ENCODE assay signal across 32 cellular contexts in the genomic region with DNA sequence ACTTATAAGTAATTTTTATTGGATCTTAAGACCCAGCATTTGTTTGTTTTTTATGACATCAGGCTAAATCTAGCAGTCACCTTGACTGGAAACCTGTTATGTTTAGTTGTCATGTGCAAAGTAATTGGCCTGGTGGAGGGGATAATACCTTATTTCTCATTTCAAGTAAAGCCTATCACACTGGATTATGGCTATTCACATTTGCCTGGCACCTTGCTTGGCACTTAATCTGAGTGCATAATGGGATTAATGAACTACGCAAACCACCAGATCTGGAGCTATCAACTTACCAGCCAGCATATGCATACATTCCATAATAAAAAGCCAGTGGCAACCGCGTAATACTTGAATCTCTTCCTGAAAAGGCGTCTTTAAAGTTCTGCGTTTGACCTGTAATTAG.
"Had no signal": no experiment of that assay in that cellular context is flagged by ENCODE, and none has a peak within 500 bp of the region (broad histone marks: within the 10 kb centered on the region; RNA-seq: fewer than 3 reads in every experiment).

No MANE protein-coding gene starts in this region.

- H3K9me3 ChIP-seq: ascending aorta, breast epithelium, MG63, SJSA1, SK-N-SH had no signal

- H3K4me3 Mint-ChIP-seq: activated CD4-positive, alpha-beta T cell treated with anti-CD3 and anti-CD28 coated beads, Interleukin-2, amount 10 ng/mL, durations not matched to agents 24 days and 14 days; activated CD8-positive, alpha-beta T cell treated with anti-CD3 and anti-CD28 coated beads for 36 hours; activated naive CD4-positive, alpha-beta T cell treated with anti-CD3 and anti-CD28 coated beads, Interleukin-2, amount 50 U/mL, for 24 hours; activated naive CD8-positive, alpha-beta T cell treated with anti-CD3 and anti-CD28 coated beads, Interleukin-2, amount 10 ng/mL, durations not matched to agents 7 days and 5 days; activated T-cell treated with anti-CD3 and anti-CD28 coated beads, Interleukin-2, amount 50 U/mL, for 24 hours; T-helper 1 cell treated with Interleukin-12 subunit alpha and Interleukin-12 subunit beta and Interleukin-4 antibody, amounts not matched to agents 30 μg/mL and 1 μg/mL, for 36 hours; T-helper 2 cell treated with Interferon-gamma antibody and Interleukin-4, amounts not matched to agents 5 μg/mL and 100 μg/mL, for 36 hours had no signal

- H3K4me1 Mint-ChIP-seq: activated naive CD4-positive, alpha-beta T cell treated with anti-CD3 and anti-CD28 coated beads, Interleukin-2, amount 50 U/mL, for 24 hours; activated naive CD8-positive, alpha-beta T cell treated with anti-CD3 and anti-CD28 coated beads, Interleukin-2, amount 10 ng/mL, durations not matched to agents 7 days and 5 days had no signal

- H3K27ac Mint-ChIP-seq: activated CD4-positive, alpha-beta T cell treated with anti-CD3 and anti-CD28 coated beads, Interleukin-2, amount 10 ng/mL, durations not matched to agents 24 days and 14 days; activated CD8-positive, alpha-beta T cell treated with anti-CD3 and anti-CD28 coated beads for 36 hours; activated naive CD4-positive, alpha-beta T cell treated with anti-CD3 and anti-CD28 coated beads, Interleukin-2, amount 50 U/mL, for 24 hours; activated naive CD8-positive, alpha-beta T cell treated with anti-CD3 and anti-CD28 coated beads, Interleukin-2, amount 10 ng/mL, durations not matched to agents 7 days and 5 days; activated T-cell treated with anti-CD3 and anti-CD28 coated beads, Interleukin-2, amount 50 U/mL, for 24 hours; activated T-helper 2 cell treated with anti-CD3 and anti-CD28 coated beads, Interferon-gamma antibody, Interleukin-2, Interleukin-4, amounts not matched to agents 10 μg/mL and 5 μg/mL and 100 μg/mL, durations not matched to agents 14 hours and 24 hours and 36 hours; T-helper 1 cell treated with Interleukin-12 subunit alpha and Interleukin-12 subunit beta and Interleukin-4 antibody, amounts not matched to agents 30 μg/mL and 1 μg/mL, for 36 hours; T-helper 2 cell treated with Interferon-gamma antibody and Interleukin-4, amounts not matched to agents 5 μg/mL and 100 μg/mL, for 36 hours had no signal

- H3K4me2 ChIP-seq: SK-N-SH had no signal

- H3K9ac ChIP-seq: SK-N-SH had no signal

- H3K27ac ChIP-seq: ascending aorta, breast epithelium, coronary artery, SJSA1 had no signal

- H3K36me3 Mint-ChIP-seq: activated naive CD4-positive, alpha-beta T cell treated with anti-CD3 and anti-CD28 coated beads, Interleukin-2, amount 50 U/mL, for 24 hours; activated naive CD8-positive, alpha-beta T cell treated with anti-CD3 and anti-CD28 coated beads, Interleukin-2, amount 10 ng/mL, durations not matched to agents 7 days and 5 days had no signal

- ATAC-seq: activated CD8-positive, alpha-beta T cell treated with anti-CD3 and anti-CD28 coated beads for 36 hours; Panc1 had no signal

- H3K9me3 Mint-ChIP-seq: activated CD4-positive, alpha-beta T cell treated with anti-CD3 and anti-CD28 coated beads, Interleukin-2, amount 10 ng/mL, durations not matched to agents 24 days and 14 days; activated CD8-positive, alpha-beta T cell treated with anti-CD3 and anti-CD28 coated beads for 36 hours; activated naive CD4-positive, alpha-beta T cell treated with anti-CD3 and anti-CD28 coated beads, Interleukin-2, amount 50 U/mL, for 24 hours; activated naive CD8-positive, alpha-beta T cell treated with anti-CD3 and anti-CD28 coated beads, Interleukin-2, amount 10 ng/mL, durations not matched to agents 7 days and 5 days; activated T-cell treated with anti-CD3 and anti-CD28 coated beads, Interleukin-2, amount 50 U/mL, for 24 hours; activated T-helper 2 cell treated with anti-CD3 and anti-CD28 coated beads, Interferon-gamma antibody, Interleukin-2, Interleukin-4, amounts not matched to agents 10 μg/mL and 5 μg/mL and 100 μg/mL, durations not matched to agents 14 hours and 24 hours and 36 hours; T-helper 1 cell treated with Interleukin-12 subunit alpha and Interleukin-12 subunit beta and Interleukin-4 antibody, amounts not matched to agents 30 μg/mL and 1 μg/mL, for 36 hours; T-helper 2 cell treated with Interferon-gamma antibody and Interleukin-4, amounts not matched to agents 5 μg/mL and 100 μg/mL, for 36 hours had no signal

- H3K4me3 ChIP-seq: ascending aorta, breast epithelium, coronary artery, MG63, SJSA1 had no signal

- DNase-seq: activated CD4-positive, alpha-beta T cell treated with anti-CD3 and anti-CD28 coated beads, Interleukin-2, amount 10 ng/mL, durations not matched to agents 24 days and 14 days; activated CD4-positive, alpha-beta T cell treated with anti-CD3 and anti-CD28 coated beads, Interleukin-2, amount 50 U/mL, for 4 hours; activated CD8-positive, alpha-beta T cell treated with anti-CD3 and anti-CD28 coated beads for 36 hours; activated gamma-delta T cell; activated naive CD4-positive, alpha-beta T cell treated with Interleukin-2 at 50 U/mL for 16 hours; activated naive CD8-positive, alpha-beta T cell treated with anti-CD3 and anti-CD28 coated beads, Interleukin-2, amount 10 ng/mL, durations not matched to agents 7 days and 5 days; activated T-cell treated with anti-CD3 and anti-CD28 coated beads, Interleukin-2, amount 50 U/mL, for 24 hours; amygdala; Kasumi-1; MG63; NCI-H1048; NCI-H1105 treated with DMSO at 0.1 percent for 48 hours; NCI-H1436; NCI-H1694 treated with DMSO at 0.1 percent for 48 hours; NCI-H2029; NCI-H2107; NCI-H226; NCI-H446 treated with DMSO at 0.1 percent for 48 hours; NCI-H526; NCI-H774; SHP77 treated with DMSO at 0.1 percent for 48 hours; SK-N-SH had no signal

- FAIRE-seq: TTC549 had no signal

- H3K4me1 ChIP-seq: breast epithelium had no signal

- H3K27me3 Mint-ChIP-seq: activated CD4-positive, alpha-beta T cell treated with anti-CD3 and anti-CD28 coated beads, Interleukin-2, amount 10 ng/mL, durations not matched to agents 24 days and 14 days; activated CD8-positive, alpha-beta T cell treated with anti-CD3 and anti-CD28 coated beads for 36 hours; activated naive CD4-positive, alpha-beta T cell treated with anti-CD3 and anti-CD28 coated beads, Interleukin-2, amount 50 U/mL, for 24 hours; activated naive CD8-positive, alpha-beta T cell treated with anti-CD3 and anti-CD28 coated beads, Interleukin-2, amount 10 ng/mL, durations not matched to agents 7 days and 5 days; activated T-cell treated with anti-CD3 and anti-CD28 coated beads, Interleukin-2, amount 50 U/mL, for 24 hours had no signal

- H3K36me3 ChIP-seq: ascending aorta, breast epithelium had no signal

- H3K27me3 ChIP-seq: ascending aorta, breast epithelium, MG63, SJSA1 had no signal
